ENCODE assay signal across 1 cellular context in the genomic region with DNA sequence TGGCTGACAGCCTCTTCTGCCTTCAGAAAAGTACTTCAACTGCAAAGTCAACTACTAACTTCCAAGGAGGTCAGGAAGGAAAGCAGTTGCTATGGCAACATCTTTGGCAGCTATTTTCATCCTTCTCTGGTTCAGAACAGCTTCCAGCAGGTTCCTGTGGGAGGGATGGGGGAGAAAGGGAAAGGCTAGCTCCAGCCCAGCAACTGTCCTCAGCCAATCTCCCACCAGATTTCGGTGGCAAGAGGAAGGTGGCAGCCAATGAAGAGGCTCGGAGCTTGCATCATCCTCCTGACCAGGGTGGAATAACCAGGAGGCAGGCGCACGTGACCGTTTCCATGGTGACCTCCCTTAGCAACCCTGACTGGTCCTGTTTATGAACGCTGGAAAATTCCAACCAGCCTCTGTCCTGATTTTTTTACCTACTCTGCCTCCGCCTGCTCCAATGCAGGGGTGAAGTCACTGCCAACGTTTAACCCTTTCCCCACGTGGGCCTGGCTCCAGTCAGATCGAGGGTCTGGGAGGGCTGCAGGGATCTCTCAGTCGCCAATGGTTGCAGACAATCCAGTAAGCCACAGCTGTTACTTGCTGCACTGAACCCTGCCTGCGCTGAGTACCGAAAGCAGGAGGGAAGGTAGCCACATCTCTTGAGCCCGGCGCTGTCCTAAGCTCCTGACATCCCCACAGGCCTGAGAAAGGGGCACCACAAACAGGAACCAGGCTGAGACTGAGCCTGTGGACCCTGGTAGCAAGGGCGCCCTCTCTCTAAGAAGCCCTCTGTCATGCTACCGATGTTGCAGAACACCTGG.
TF ChIP-seq lines count a peak whose summit lies in the region.

No MANE protein-coding gene starts in this region.

TF ChIP-seq in IMR-90, 13 proteins besides CTCF, POLR2A, EP300 and RAD21 (continued from another document):
- peak; percentile 99 for TF ChIP-seq CEBPB (IDR thresholded peaks at IDR 0.05; ENCODE audit: low read depth, low read length)
- TF ChIP-seq MXI1 (IDR thresholded peaks at IDR 0.05; ENCODE audit: borderline replicate concordance, low read depth, low read length), result peak; percentile 76; the same call in 1 of the 2 replicates
- TF ChIP-seq CHD1 (IDR thresholded peaks at IDR 0.05; ENCODE audit: low read depth, low read length), result no peak; the same call in 1 of the 2 replicates
- TF ChIP-seq FOS (IDR thresholded peaks at IDR 0.05; ENCODE audit: low read depth, low read length), result peak; percentile 55
- TF ChIP-seq RCOR1 (IDR thresholded peaks at IDR 0.05; ENCODE audit: insufficient replicate concordance, low read length), result peak; percentile 92
- TF ChIP-seq, protein P1, sequence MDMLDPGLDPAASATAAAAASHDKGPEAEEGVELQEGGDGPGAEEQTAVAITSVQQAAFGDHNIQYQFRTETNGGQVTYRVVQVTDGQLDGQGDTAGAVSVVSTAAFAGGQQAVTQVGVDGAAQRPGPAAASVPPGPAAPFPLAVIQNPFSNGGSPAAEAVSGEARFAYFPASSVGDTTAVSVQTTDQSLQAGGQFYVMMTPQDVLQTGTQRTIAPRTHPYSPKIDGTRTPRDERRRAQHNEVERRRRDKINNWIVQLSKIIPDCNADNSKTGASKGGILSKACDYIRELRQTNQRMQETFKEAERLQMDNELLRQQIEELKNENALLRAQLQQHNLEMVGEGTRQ (IDR thresholded peaks at IDR 0.05; ENCODE audit: low read depth, low read length), result peak; percentile 99
- TF ChIP-seq, protein P2, sequence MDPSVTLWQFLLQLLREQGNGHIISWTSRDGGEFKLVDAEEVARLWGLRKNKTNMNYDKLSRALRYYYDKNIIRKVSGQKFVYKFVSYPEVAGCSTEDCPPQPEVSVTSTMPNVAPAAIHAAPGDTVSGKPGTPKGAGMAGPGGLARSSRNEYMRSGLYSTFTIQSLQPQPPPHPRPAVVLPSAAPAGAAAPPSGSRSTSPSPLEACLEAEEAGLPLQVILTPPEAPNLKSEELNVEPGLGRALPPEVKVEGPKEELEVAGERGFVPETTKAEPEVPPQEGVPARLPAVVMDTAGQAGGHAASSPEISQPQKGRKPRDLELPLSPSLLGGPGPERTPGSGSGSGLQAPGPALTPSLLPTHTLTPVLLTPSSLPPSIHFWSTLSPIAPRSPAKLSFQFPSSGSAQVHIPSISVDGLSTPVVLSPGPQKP (IDR thresholded peaks at IDR 0.05; ENCODE audit: borderline replicate concordance, low read depth, low read length), result no peak
